In the genomic region with DNA sequence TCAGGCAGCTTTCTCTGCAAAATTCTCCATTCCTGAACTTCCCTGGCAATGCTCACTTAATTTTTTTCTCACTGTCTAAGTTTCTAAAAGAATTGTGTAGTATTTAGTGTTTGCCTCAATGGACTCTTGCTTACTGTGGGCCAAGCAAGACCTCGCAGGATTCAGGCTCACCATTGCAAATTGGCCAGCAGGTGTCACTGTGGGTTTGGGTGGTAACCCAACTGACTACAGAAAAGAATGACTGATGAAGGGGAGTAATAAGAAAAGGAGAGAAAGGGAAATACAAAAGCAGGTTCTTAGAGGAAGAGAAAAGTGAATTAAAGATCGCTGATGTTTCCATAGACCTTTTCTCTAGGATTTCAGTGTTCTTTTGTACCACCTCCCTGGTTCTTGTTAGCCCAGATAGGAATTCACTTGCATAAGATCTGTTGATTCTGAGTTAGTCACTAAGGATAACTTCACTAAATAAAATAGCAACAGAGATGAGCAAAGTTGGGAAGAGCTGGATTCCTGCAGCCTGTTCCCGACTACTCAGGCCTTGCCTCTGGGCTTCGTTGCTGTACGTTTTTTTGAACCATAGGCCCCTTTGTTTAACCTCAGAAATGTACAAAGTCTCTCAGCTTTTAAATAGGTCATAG, we compare ENCODE assay signal across 8 cellular contexts.
DNase-seq lines count a peak whose midpoint lies in the region; ATAC-seq and TF ChIP-seq lines count a peak whose summit lies in the region.

No MANE protein-coding gene starts in this region.

- no peaks in the 10 kb centered on the region for H3K9me2 ChIP-seq in PC-3 (replicated peaks; ENCODE audit: low read length)

- no peaks in the 10 kb centered on the region for H3K36me3 ChIP-seq in PC-3 (ENCODE audit: low read depth, low read length)
- no peaks in the 10 kb centered on the region for H3K36me3 ChIP-seq in adrenal gland (replicated peaks in 1 of 2)

- no peaks in the 10 kb centered on the region for H3K79me2 ChIP-seq in PC-3 (ENCODE audit: low read length)

- H2AFZ ChIP-seq in PC-3 (ENCODE audit: low read length), result peak overlapping the region; percentile 24; the same call in 1 of the 2 replicates

- H3K4me2 ChIP-seq in PC-3 (ENCODE audit: low read length), result peak overlapping the region; percentile 19; the same call in 1 of the 2 replicates

- no peak overlapping the region for H3K9ac ChIP-seq in PC-3 (ENCODE audit: low read length)

- POLR2A ChIA-PET in PC-3 (lab: Charles Lee; ENCODE audit: unreplicated experiment), result no interaction called here

- TF ChIP-seq CTCF in PC-3 (conservative IDR thresholded peaks at IDR 0.05; ENCODE audit: low read depth, low read length), result peak; percentile 98
- TF ChIP-seq CTCF in adrenal gland (IDR thresholded peaks at IDR 0.05), result peak; percentile 72 to 88 (median 82)

- no peak overlapping the region for H3K4me3 ChIP-seq in PC-3 (ENCODE audit: low read length)
- H3K4me3 ChIP-seq in adrenal gland, result no peak overlapping the region

- no peaks in the 10 kb centered on the region for H3F3A ChIP-seq in PC-3 (ENCODE audit: low read length, unreplicated experiment)

- peak overlapping the region; percentile 3; the same call in 1 of the 2 replicates for H3K27ac ChIP-seq in PC-3 (ENCODE audit: low read length)
- no peak overlapping the region for H3K27ac ChIP-seq in adrenal gland

- H3K4me1 ChIP-seq in PC-3 (ENCODE audit: insufficient read depth, low read length) (peaks cover 26% of the 10 kb centered on the region), adrenal gland (replicated peaks in 1 of 2) (peaks cover 0 to 4% of the 10 kb centered on the region in 2 donors)

- CTCF ChIA-PET in PC-3 (lab: Charles Lee), result interaction anchor here (0.5 to 0.9 kb wide), 6 partner anchors 33 to 808 kb away, joined by 3 to 6 read pairs (median 3); no protein-coding TSS in a partner anchor

- intact Hi-C loops in PC-3 (cut with micrococcal nuclease) (loop anchor here (1.0 to 10.0 kb wide), 12 partner anchors 68 to 885 kb away; no protein-coding TSS in a partner anchor), adrenal gland (cut with DNase I) (loop anchor here (5.0 to 10.0 kb wide), 2 partner anchors 635 to 808 kb away; no protein-coding TSS in a partner anchor), left ventricle myocardium superior (cut with micrococcal nuclease) (loop anchor here (5.0 to 10.0 kb wide), 2 partner anchors 633 to 795 kb away; no protein-coding TSS in a partner anchor)

- H3K27me3 ChIP-seq in PC-3 (ENCODE audit: low read length) (no peaks in the 10 kb centered on the region), adrenal gland (no peaks in the 10 kb centered on the region)

- no peak for TF ChIP-seq POLR2A in adrenal gland (IDR thresholded peaks at IDR 0.05)

- peak; percentile 83 for ATAC-seq in GM19395 (IDR thresholded peaks at IDR 0.05; ENCODE audit: unreplicated experiment)
- peak; percentile 62 for ATAC-seq in PC-3
- peak; percentile 92 for ATAC-seq in left ventricle myocardium superior

- no peaks in the 10 kb centered on the region for H4K20me1 ChIP-seq in PC-3 (ENCODE audit: low read length)

- H3K9me3 ChIP-seq in PC-3 (ENCODE audit: low read length) (no peaks in the 10 kb centered on the region), adrenal gland (replicated peaks in 1 of 3) (no peaks in the 10 kb centered on the region)

- BruUV-seq in PC-3 (replicated peaks; lab: Mats Ljungman, UMichigan), result no TSS peak

- DNase-seq in D341Med (ENCODE audit: low spot score), result peak; percentile 67
- peak; percentile 77 for DNase-seq in HT1080 (ENCODE audit: low read depth)
- DNase-seq in PC-3, result peak; percentile 92
- DNase-seq in adrenal gland, result peak; percentile 69 to 91 (median 79)
- DNase-seq in left ventricle myocardium superior, result peak; percentile 75
- DNase-seq in renal cortical epithelial cell (ENCODE audit: low read depth), result peak; percentile 71
- no peak for DNase-seq in effector CD4-positive, alpha-beta T cell

- WGBS in adrenal gland, 4 donors, result 29 to 39% (median 37%) methylated on average over 5 of the region's 5 CpGs
